Comparison of ENCODE assay signal across 8 cellular contexts in the genomic region with DNA sequence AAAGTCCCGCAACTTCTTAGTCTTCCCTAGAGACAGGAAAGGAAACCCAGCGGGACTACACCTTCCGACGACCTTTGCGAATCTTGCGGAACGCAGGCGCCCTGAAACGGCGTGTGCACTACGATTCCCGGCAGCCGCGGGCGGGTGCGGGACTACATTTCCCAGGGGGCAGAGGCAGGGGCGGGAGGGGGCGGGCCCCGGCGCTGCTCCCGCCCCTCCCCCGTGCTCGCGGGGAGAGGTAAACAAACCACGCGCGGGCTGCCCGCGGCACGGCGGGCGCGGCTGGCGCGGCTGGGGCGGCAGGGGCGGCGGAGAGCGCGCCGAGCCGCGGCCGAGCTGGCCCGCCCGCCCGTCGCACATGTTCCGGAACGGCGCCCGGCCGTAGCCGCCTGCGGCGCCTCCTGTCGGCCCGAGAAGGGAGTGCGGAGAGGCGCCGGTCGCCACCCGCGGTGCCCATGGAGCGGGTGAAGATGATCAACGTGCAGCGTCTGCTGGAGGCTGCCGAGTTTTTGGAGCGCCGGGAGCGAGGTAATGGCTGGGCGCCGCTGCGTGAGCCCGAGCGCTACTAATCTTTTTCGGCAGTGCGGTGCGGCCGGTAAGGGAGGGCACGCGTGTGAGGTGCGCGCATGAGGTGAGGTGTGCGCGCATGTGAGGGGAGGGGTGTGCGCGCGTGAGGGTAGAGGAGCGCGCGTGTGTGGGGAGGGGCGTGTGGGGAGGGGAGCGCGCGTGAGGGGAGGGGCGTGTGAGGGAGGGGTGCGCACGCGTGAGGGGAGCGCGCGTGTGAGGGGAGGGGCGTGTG. TPM values are rescaled to one million over a fixed set of nuclear protein-coding genes. Genes with fewer than 3 reads are reported as not detected.
A peak's percentile ranks its signal among the peaks of the same experiment; 100 is the strongest.
DNase-seq lines count a peak whose midpoint lies in the region; ATAC-seq lines count a peak whose summit lies in the region.

No MANE protein-coding gene starts in this region.

- CTCF ChIA-PET in activated CD4-positive, alpha-beta T cell treated with anti-CD3 and anti-CD28 coated beads for 36 hours (lab: Charles Lee) = interaction anchor here (0.8 to 9.9 kb wide), 5 partner anchors 14 to 324 kb away, joined by 3 to 154 read pairs (median 7); a partner anchor contains a TSS

- no peaks in the 10 kb centered on the region for H3K27me3 Mint-ChIP-seq in activated CD4-positive, alpha-beta T cell treated with anti-CD3 and anti-CD28 coated beads for 36 hours

- H3K4me1 Mint-ChIP-seq in activated CD4-positive, alpha-beta T cell treated with anti-CD3 and anti-CD28 coated beads for 36 hours = peaks cover 44% of the 10 kb centered on the region

- H3K27ac Mint-ChIP-seq in activated CD4-positive, alpha-beta T cell treated with anti-CD3 and anti-CD28 coated beads for 36 hours = peak overlapping the region; percentile 95

- peak; percentile 73 for ATAC-seq in GM19043 (IDR thresholded peaks at IDR 0.05; ENCODE audit: low read depth, unreplicated experiment)
- ATAC-seq in HG03378 (IDR thresholded peaks at IDR 0.05; ENCODE audit: unreplicated experiment) = peak; percentile 66
- peak; percentile 48 for ATAC-seq in activated CD4-positive, alpha-beta T cell treated with anti-CD3 and anti-CD28 coated beads for 36 hours

- POLR2A ChIA-PET in activated CD4-positive, alpha-beta T cell treated with anti-CD3 and anti-CD28 coated beads for 36 hours (lab: Charles Lee) = interaction anchor here (2.9 kb wide), 1 partner anchor 15 kb away, joined by 14 read pairs; no protein-coding TSS in a partner anchor

- H3K9me3 Mint-ChIP-seq in activated CD4-positive, alpha-beta T cell treated with anti-CD3 and anti-CD28 coated beads for 36 hours (ENCODE audit: low read depth) = no peaks in the 10 kb centered on the region

- H3K27me3 ChIP-seq in layer of hippocampus (ENCODE audit: control insufficient read depth, insufficient read depth, low read length) = no peaks in the 10 kb centered on the region

- intact Hi-C loops in activated CD4-positive, alpha-beta T cell treated with anti-CD3 and anti-CD28 coated beads for 36 hours (cut with DNase I, micrococcal nuclease) = loop anchor here (1.0 to 5.0 kb wide), 10 partner anchors 15 to 693 kb away; a partner anchor contains a TSS

- peak; percentile 96 for DNase-seq in Ammon's horn (ENCODE audit: low spot score)
- peak; percentile 72 for DNase-seq in NCI-H446 treated with DMSO at 0.1 percent for 48 hours (lab: John Stamatoyannopoulos, UW)
- DNase-seq in activated CD4-positive, alpha-beta T cell treated with anti-CD3 and anti-CD28 coated beads for 36 hours = peak; percentile 94
- peak; percentile 70 to 71 for DNase-seq in stimulated activated CD4-positive, alpha-beta T cell treated with anti-CD3 and anti-CD28 coated beads, Interleukin-1b, Interleukin-23, amount 100 ng/mL, for 1 hour (ENCODE audit: low read depth in 2 of 2)

- H3K4me3 Mint-ChIP-seq in activated CD4-positive, alpha-beta T cell treated with anti-CD3 and anti-CD28 coated beads for 36 hours = peak overlapping the region; percentile 95

- peaks cover 16% of the 10 kb centered on the region for H3K36me3 Mint-ChIP-seq in activated CD4-positive, alpha-beta T cell treated with anti-CD3 and anti-CD28 coated beads for 36 hours (ENCODE audit: low read depth)

- H3K27ac ChIP-seq in cingulate gyrus (ENCODE audit: low read depth, low read length) (peak overlapping the region; percentile 98), layer of hippocampus (ENCODE audit: low read depth, low read length) (peak overlapping the region; percentile 99)

RNA-seq across cellular contexts. Expression of a gene that starts 18.6 kb away (rescaled TPM):
- total RNA-seq in activated CD4-positive, alpha-beta T cell treated with anti-CD3 and anti-CD28 coated beads for 36 hours = 10 to 100 TPM; 49.7 to 75.7 TPM

Comparison
In these comparisons a context has a peak if more than half of its experiments do, and no peak if none do; other contexts are left out.
1. Peak in every context shown above with its lines: DNase-seq, ATAC-seq and H3K27ac ChIP-seq.